ENCODE assay signal across 8 cellular contexts in the genomic region with DNA sequence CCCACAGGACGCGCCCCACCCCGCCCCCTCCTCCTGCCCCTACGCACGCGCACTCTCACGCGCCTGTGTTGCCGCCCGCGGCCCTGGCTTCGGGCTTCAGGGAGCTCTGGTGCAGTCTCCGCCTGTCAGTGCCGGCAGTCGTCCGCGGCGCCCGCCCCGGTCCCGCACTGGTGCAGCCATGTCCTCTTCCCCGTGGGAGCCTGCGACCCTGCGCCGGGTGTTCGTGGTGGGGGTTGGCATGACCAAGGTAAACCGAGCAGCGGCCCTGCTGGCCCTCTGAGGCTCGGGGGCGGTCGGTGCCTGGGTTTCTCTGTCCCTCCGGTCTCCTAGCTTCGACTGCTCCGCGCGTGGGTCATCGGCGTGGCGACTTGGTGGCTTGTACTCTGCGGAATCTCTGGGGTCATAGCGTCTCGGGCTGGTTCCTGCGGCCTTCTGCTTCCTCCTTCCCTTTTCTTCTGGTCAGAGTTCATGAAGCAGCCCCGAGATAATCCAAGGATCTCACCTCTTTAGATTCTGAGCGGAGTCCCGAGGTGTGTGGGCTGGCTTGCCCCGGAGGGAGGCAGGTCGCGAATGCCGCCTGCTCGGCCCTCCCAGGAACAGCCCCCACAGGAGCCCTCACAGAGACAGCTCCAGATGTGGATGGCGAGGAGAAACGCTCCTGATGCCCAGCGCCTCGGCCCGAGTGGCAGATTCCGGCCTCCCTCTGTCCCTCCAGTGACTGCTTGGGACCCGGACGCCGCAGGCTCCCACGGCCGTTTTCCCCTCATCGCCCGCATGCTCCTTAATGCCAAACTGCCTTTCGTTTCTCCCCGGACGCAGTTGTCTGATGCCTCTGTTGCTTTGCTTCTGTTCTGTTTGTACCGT. TPM values are rescaled to one million over a fixed set of nuclear protein-coding genes. Genes with fewer than 3 reads are reported as not detected.
DNase-seq lines count a peak whose midpoint lies in the region; ATAC-seq and TF ChIP-seq lines count a peak whose summit lies in the region.

Gene SCP2 (plus strand): TSS at position 58 of the 864 bp plus-strand sequence. CDS start 121 bp downstream, at position 179.

- H3K9me3 Mint-ChIP-seq in T-cell, result no peaks in the 10 kb centered on the region

- TF ChIP-seq CTCF in left ventricle myocardium inferior (IDR thresholded peaks at IDR 0.05; ENCODE audit: borderline replicate concordance), result no peak
- no peak for TF ChIP-seq CTCF in psoas muscle (IDR thresholded peaks at IDR 0.05)
- no peak for TF ChIP-seq CTCF in upper lobe of right lung (IDR thresholded peaks at IDR 0.05)

- peak within 1 kb of the TSS; percentile 84 to 96 (median 85) for H3K4me3 Mint-ChIP-seq in T-cell

- H3K36me3 Mint-ChIP-seq in T-cell, result no peaks in the 10 kb centered on the region

- H3K9me3 ChIP-seq in left ventricle myocardium inferior (replicated peaks) (no peaks in the 10 kb centered on the region), psoas muscle (no peaks in the 10 kb centered on the region), upper lobe of right lung (no peaks in the 10 kb centered on the region)

- CTCF ChIA-PET in T-cell (lab: Charles Lee), result interaction anchor here (0.6 to 0.7 kb wide), 2 partner anchors 259 to 692 kb away, joined by 4 to 6 read pairs; no protein-coding TSS in a partner anchor

- peaks cover 26 to 27% (median 27%) of the 10 kb centered on the region in 3 donors for H3K4me1 Mint-ChIP-seq in T-cell

- POLR2A ChIA-PET in T-cell (lab: Charles Lee), result interaction anchor here (0.6 kb wide), 2 partner anchors 13 to 25 kb away, joined by 5 to 6 read pairs; no protein-coding TSS in a partner anchor

- H3K4me1 ChIP-seq in left ventricle myocardium inferior (peaks cover 41% of the 10 kb centered on the region), psoas muscle (no peaks in the 10 kb centered on the region), upper lobe of right lung (peaks cover 15% of the 10 kb centered on the region)

- H3K36me3 ChIP-seq in left ventricle myocardium inferior, result no peaks in the 10 kb centered on the region
- no peaks in the 10 kb centered on the region for H3K36me3 ChIP-seq in psoas muscle (ENCODE audit: insufficient read depth in 1 of 2, low read depth in 1 of 2)
- no peaks in the 10 kb centered on the region for H3K36me3 ChIP-seq in upper lobe of right lung

- H3K27ac Mint-ChIP-seq in T-cell, result peak within 1 kb of the TSS; percentile 45 to 61

- H3K27ac ChIP-seq in left ventricle myocardium inferior (replicated peaks) (peak within 1 kb of the TSS; percentile 91), psoas muscle (peak within 1 kb of the TSS; percentile 86), upper lobe of right lung (peak within 1 kb of the TSS; percentile 78)

- intact Hi-C loops in left ventricle myocardium inferior (cut with micrococcal nuclease), result no loop called here
- intact Hi-C loops in psoas muscle (cut with DNase I), result loop anchor here in 1 of 2 donors (10.0 kb wide), 2 partner anchors 83 to 203 kb away; partner anchors contain the start of genes ZYG11A and ZYG11B
- intact Hi-C loops in upper lobe of right lung (cut with DNase I), result no loop called here

- no peaks in the 10 kb centered on the region for H3K27me3 ChIP-seq in left ventricle myocardium inferior (ENCODE audit: low read depth)
- no peaks in the 10 kb centered on the region for H3K27me3 ChIP-seq in psoas muscle (ENCODE audit: insufficient read depth in 3 of 3, low read length in 2 of 3)
- H3K27me3 ChIP-seq in upper lobe of right lung, result no peaks in the 10 kb centered on the region

- WGBS in psoas muscle, 3 donors, result 0% methylated on average over 66 to 68 of the region's 68 CpGs

- H3K4me3 ChIP-seq in left ventricle myocardium inferior, result peak within 1 kb of the TSS; percentile 84
- peak within 1 kb of the TSS; percentile 78 for H3K4me3 ChIP-seq in psoas muscle
- H3K4me3 ChIP-seq in upper lobe of right lung, result peak within 1 kb of the TSS; percentile 79

- ATAC-seq in GM19467 (IDR thresholded peaks at IDR 0.05; ENCODE audit: unreplicated experiment), result peak; percentile 73
- peak; percentile 93 to 97 (median 96) for ATAC-seq in T-cell (replicated peaks in 1 of 4)
- peak; percentile 94 to 96 (median 95) for ATAC-seq in psoas muscle
- peak; percentile 98 for ATAC-seq in upper lobe of right lung

- H3K27me3 Mint-ChIP-seq in T-cell, result peaks cover 0 to 2% of the 10 kb centered on the region in 2 donors

- DNase-seq in CD1c-positive myeloid dendritic cell (ENCODE audit: extremely low spot score), result peak; percentile 66
- peak; percentile 63 for DNase-seq in LHCN-M2 (ENCODE audit: low read depth)
- peak; percentile 57 to 85 (median 74) for DNase-seq in T-cell
- peak; percentile 48 for DNase-seq in amniotic epithelial cell (ENCODE audit: low read depth)
- DNase-seq in left ventricle myocardium inferior, result peak; percentile 88
- peak; percentile 89 to 90 for DNase-seq in psoas muscle
- peak; percentile 93 for DNase-seq in upper lobe of right lung

RNA-seq across cellular contexts. Expression of gene SCP2, which starts in this region (rescaled TPM):
- total RNA-seq in LHCN-M2 (2014; rRNA removed), result 125 and 128 TPM in 2 replicates
- polyA plus RNA-seq in LHCN-M2 (2012), result 88.3 TPM
- total RNA-seq in T-cell, result 10 to 100 TPM; 46.5 to 63.9 (median 51.8) TPM
- total RNA-seq in left ventricle myocardium inferior, result 130 TPM
- total RNA-seq in psoas muscle, result 10 to 100 TPM; 75.9 to 96.9 (median 90.4) TPM
- polyA plus RNA-seq in psoas muscle, result 10 to 100 TPM; 49.3 to 88.3 (median 58.3) TPM
- 140 TPM for total RNA-seq in upper lobe of right lung

Comparison
In these comparisons a context has a peak if more than half of its experiments do, and no peak if none do; other contexts are left out.
1. Peak in every context shown above with its lines: DNase-seq, ATAC-seq, H3K4me3 ChIP-seq and H3K27ac ChIP-seq.